8 cellular contexts compared by ENCODE assay signal in genomic region chr2:227325056-227325823, GRCh38. TPM values are rescaled to one million over a fixed set of nuclear protein-coding genes. Genes with fewer than 3 reads are reported as not detected.
DNase-seq lines count a peak whose midpoint lies in the region; ATAC-seq, FAIRE-seq and TF ChIP-seq lines count a peak whose summit lies in the region.

MFF (plus strand) TSS chr2:227325251; CDS start chr2:227330666, 5,415 bp downstream.

- H3K4me3 ChIP-seq in right atrium auricular region = peak within 1 kb of the TSS; percentile 87 to 98
- peak within 1 kb of the TSS; percentile 76 for H3K4me3 ChIP-seq in psoas muscle

- peak in 1 of 2 donors; percentile 38 for TF ChIP-seq CTCF in right atrium auricular region (IDR thresholded peaks at IDR 0.05)
- peak; percentile 12 for TF ChIP-seq CTCF in psoas muscle (IDR thresholded peaks at IDR 0.05)

- DNase-seq in NCI-H187 (lab: John Stamatoyannopoulos, UW) (peak; percentile 23 to 65), anterior cingulate cortex (lab: John Stamatoyannopoulos, UW) (peak; percentile 50 to 94 (median 88)), right atrium auricular region (ENCODE audit: low spot score) (peak; percentile 94), psoas muscle (peak; percentile 93 to 96), urothelium cell line (ENCODE audit: low spot score) (peak; percentile 93)

- intact Hi-C loops in T-helper 2 cell treated with Interferon-gamma antibody and Interleukin-4, amounts not matched to agents 100 ng/mL and 5 ng/mL, for 36 hours (cut with micrococcal nuclease) = loop anchor here (1.0 to 2.0 kb wide), 2 partner anchors 148 to 489 kb away; partner anchors contain the start of genes AGFG1 and RHBDD1
- intact Hi-C loops in psoas muscle (cut with DNase I) = no loop called here

- peaks cover under 1% of the 10 kb centered on the region for H3K36me3 ChIP-seq in right atrium auricular region
- peaks cover 0 to 19% of the 10 kb centered on the region in 2 donors for H3K36me3 ChIP-seq in psoas muscle (ENCODE audit: insufficient read depth in 1 of 2, low read depth in 1 of 2)

- H3K9me3 ChIP-seq in right atrium auricular region = no peaks in the 10 kb centered on the region
- no peaks in the 10 kb centered on the region for H3K9me3 ChIP-seq in psoas muscle

- WGBS in psoas muscle, 3 donors = 0 to 11% (median 0%) methylated on average over 51 to 67 of the region's 67 CpGs

- H3K4me1 ChIP-seq in right atrium auricular region = peaks cover 0 to 21% of the 10 kb centered on the region in 2 donors
- H3K4me1 ChIP-seq in psoas muscle = peaks cover 15% of the 10 kb centered on the region

- ATAC-seq in GM18499 (IDR thresholded peaks at IDR 0.05; ENCODE audit: insufficient read depth, unreplicated experiment) (peak; percentile 93), HG02943 (IDR thresholded peaks at IDR 0.05; ENCODE audit: low read depth, unreplicated experiment) (peak; percentile 97), psoas muscle (peak; percentile 99 to 100 (median 99))

- H3K27me3 ChIP-seq in right atrium auricular region = no peaks in the 10 kb centered on the region
- no peaks in the 10 kb centered on the region for H3K27me3 ChIP-seq in psoas muscle (ENCODE audit: insufficient read depth in 3 of 3, low read length in 2 of 3)

- FAIRE-seq in urothelium cell line (lab: Jason Lieb, UNC) = peak; percentile 93

- H3K27ac ChIP-seq in right atrium auricular region (peak within 1 kb of the TSS; percentile 90 to 97), psoas muscle (peak within 1 kb of the TSS; percentile 89)

RNA-seq across cellular contexts. Expression of gene MFF, which starts in this region (rescaled TPM):
- 60.8 and 62.8 TPM in 2 replicates for total RNA-seq in T-helper 2 cell treated with Interferon-gamma antibody and Interleukin-4, amounts not matched to agents 100 ng/mL and 5 ng/mL, for 36 hours
- total RNA-seq in right atrium auricular region (100 to 1,000 TPM in 1 of 2 donors, 10 to 100 TPM in 1; 93.1 to 116 TPM), psoas muscle (10 to 100 TPM; 63.8 to 80.3 (median 70.2) TPM)
- polyA plus RNA-seq in psoas muscle = 100 to 1,000 TPM in 2 of 3 donors, 10 to 100 TPM in 1; 75.0 to 143 (median 116) TPM

Comparison
In these comparisons a context has a peak if more than half of its experiments do, and no peak if none do; other contexts are left out.
1. Peak in every context shown above with its lines: DNase-seq, ATAC-seq, H3K4me3 ChIP-seq and H3K27ac ChIP-seq.
2. DNase-seq: peak in every context shown above with its lines; median percentile 94 in psoas muscle; 94 in right atrium auricular region; 93 in urothelium cell line; 88 in anterior cingulate cortex; 44 in NCI-H187.